ENCODE assay signal across 8 cellular contexts in the genomic region with DNA sequence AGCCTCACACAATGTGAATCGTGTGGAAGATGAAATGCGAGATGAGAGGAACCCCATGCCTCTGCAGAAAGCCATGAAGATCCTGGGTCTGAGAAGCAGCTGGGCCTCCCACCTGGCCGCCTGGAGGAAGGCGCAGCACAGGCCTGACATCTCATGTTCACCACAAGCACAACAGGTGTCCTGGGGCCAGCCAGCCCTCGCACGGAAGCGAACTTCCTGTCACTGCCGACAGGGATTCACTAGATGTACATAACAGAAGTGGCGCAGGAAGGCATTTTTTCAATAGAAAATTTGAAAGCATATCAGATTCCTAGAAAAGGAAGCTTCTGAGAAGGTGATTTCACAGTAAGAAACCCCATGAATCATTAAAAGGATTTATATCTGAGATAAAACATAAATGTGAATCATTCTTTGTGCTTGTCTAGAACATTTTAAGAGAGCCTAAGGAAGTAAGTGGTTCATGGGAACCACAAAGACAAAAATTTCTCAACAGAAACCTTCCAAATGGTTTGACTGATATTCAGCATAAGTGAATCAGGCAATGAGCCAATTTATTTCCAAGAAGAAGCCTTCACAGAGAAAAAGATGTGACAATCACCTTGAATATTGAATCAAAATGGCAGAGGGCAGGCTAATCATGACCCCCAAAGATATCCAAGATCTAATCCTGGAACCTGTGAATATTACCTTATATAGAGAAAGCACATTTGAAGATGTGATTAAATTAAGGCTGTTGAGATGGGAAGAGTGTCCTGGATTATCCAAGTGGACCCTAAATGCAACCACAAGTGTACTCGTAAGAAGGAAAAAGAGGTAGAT.
DNase-seq lines count a peak whose midpoint lies in the region; ATAC-seq and TF ChIP-seq lines count a peak whose summit lies in the region.

No MANE protein-coding gene starts in this region.

- H3K36me3 Mint-ChIP-seq in activated B cell treated with CpG ODN at 0.5 μM for 24 hours (ENCODE audit: low read depth): no peaks in the 10 kb centered on the region
- H3K36me3 Mint-ChIP-seq in central memory CD8-positive, alpha-beta T cell (ENCODE audit: insufficient read depth): no peaks in the 10 kb centered on the region

- peak overlapping the region; percentile 14 for H3K27ac Mint-ChIP-seq in activated B cell treated with CpG ODN at 0.5 μM for 24 hours
- peak overlapping the region; percentile 48 for H3K27ac Mint-ChIP-seq in central memory CD8-positive, alpha-beta T cell (ENCODE audit: low read depth)

- no peaks in the 10 kb centered on the region for H3K9me3 Mint-ChIP-seq in activated B cell treated with CpG ODN at 0.5 μM for 24 hours
- H3K9me3 Mint-ChIP-seq in central memory CD8-positive, alpha-beta T cell: no peaks in the 10 kb centered on the region

- H3K4me3 ChIP-seq in AG04449 (ENCODE audit: low read depth, low read length): no peak overlapping the region

- CTCF ChIA-PET in AG04449 (lab: Yijun Ruan, JAX) (interaction anchor here (0.8 to 0.9 kb wide), 2 partner anchors 11 to 484 kb away, joined by 3 to 5 read pairs; a partner anchor contains a TSS), activated B cell treated with CpG ODN at 0.5 μM for 24 hours (lab: Charles Lee) (interaction anchor here (1.5 kb wide), 1 partner anchor 21 kb away, joined by 5 read pairs; no protein-coding TSS in a partner anchor)

- POLR2A ChIA-PET in AG04449 (lab: Yijun Ruan, JAX) (no interaction called here), activated B cell treated with CpG ODN at 0.5 μM for 24 hours (lab: Charles Lee) (no interaction called here)

- H3K4me1 Mint-ChIP-seq in activated B cell treated with CpG ODN at 0.5 μM for 24 hours: peaks cover 17% of the 10 kb centered on the region
- H3K4me1 Mint-ChIP-seq in central memory CD8-positive, alpha-beta T cell: peaks cover 27% of the 10 kb centered on the region

- no peaks in the 10 kb centered on the region for H3K27me3 Mint-ChIP-seq in activated B cell treated with CpG ODN at 0.5 μM for 24 hours
- H3K27me3 Mint-ChIP-seq in central memory CD8-positive, alpha-beta T cell: no peaks in the 10 kb centered on the region

- ATAC-seq in GM19395 (IDR thresholded peaks at IDR 0.05; ENCODE audit: unreplicated experiment) (peak; percentile 97), HG03378 (IDR thresholded peaks at IDR 0.05; ENCODE audit: unreplicated experiment) (peak; percentile 98), activated B cell treated with CpG ODN at 0.5 μM for 24 hours (ENCODE audit: low read depth) (peak; percentile 75)
- peak; percentile 85 for ATAC-seq in central memory CD8-positive, alpha-beta T cell (replicated peaks; ENCODE audit: extremely low read depth, poor library complexity, severe bottlenecking)

- intact Hi-C loops in activated B cell treated with CpG ODN at 0.5 μM for 24 hours (cut with micrococcal nuclease): loop anchor here (2.0 kb wide), 1 partner anchor 18 kb away; no protein-coding TSS in a partner anchor

- peak; percentile 36 for DNase-seq in AG04449 (ENCODE audit: low read depth, low spot score)
- no peak for DNase-seq in activated B cell treated with CpG ODN at 0.5 μM for 24 hours
- peak; percentile 23 to 24 for DNase-seq in central memory CD8-positive, alpha-beta T cell (ENCODE audit: low spot score in 2 of 2)
- DNase-seq in stimulated activated CD8-positive, alpha-beta memory T cell treated with anti-CD3 and anti-CD28 coated beads, Interleukin-15, amount 100 ng/mL, for 4 hours (ENCODE audit: low read depth in 2 of 2): peak; percentile 53 to 76
- DNase-seq in medulla oblongata (ENCODE audit: extremely low spot score): no peak
- no peak for DNase-seq in HuH-7 (ENCODE audit: low spot score)

- H3K4me3 Mint-ChIP-seq in activated B cell treated with CpG ODN at 0.5 μM for 24 hours: no peak overlapping the region
- no peak overlapping the region for H3K4me3 Mint-ChIP-seq in central memory CD8-positive, alpha-beta T cell

- TF ChIP-seq CTCF in AG04449 (IDR thresholded peaks at IDR 0.05; ENCODE audit: insufficient read depth, low read length, missing control alignments) (no peak), activated B cell treated with CpG ODN at 0.5 μM for 24 hours (IDR thresholded peaks at IDR 0.05) (no peak)

Comparison
In these comparisons a context has a peak if more than half of its experiments do, and no peak if none do; other contexts are left out.
1. DNase-seq: peak in AG04449 (single experiment), central memory CD8-positive, alpha-beta T cell (2 of 2) and stimulated activated CD8-positive, alpha-beta memory T cell treated with anti-CD3 and anti-CD28 coated beads, Interleukin-15, amount 100 ng/mL, for 4 hours (2 of 2); none in activated B cell treated with CpG ODN at 0.5 μM for 24 hours (single experiment), medulla oblongata (single experiment) and HuH-7 (single experiment).
2. Peak in every context shown above with its lines, with median percentiles within 50 percentile points of each other: ATAC-seq.